In genomic region chr9:126833020-126833419, GRCh38 we compare ENCODE assay signal across 1 cellular context.
TF ChIP-seq lines count a peak whose summit lies in the region.

No MANE protein-coding gene starts in this region.

TF ChIP-seq in WTC11, 78 proteins besides CTCF, POLR2A, EP300 and RAD21 (continued from another document):
- no peak for TF ChIP-seq ZBTB43 (CRISPR knock-in tag; IDR thresholded peaks at IDR 0.05)
- TF ChIP-seq E2F1 (CRISPR knock-in tag; IDR thresholded peaks at IDR 0.05), result no peak
- no peak for TF ChIP-seq ZNF281 (CRISPR knock-in tag; IDR thresholded peaks at IDR 0.05)
- no peak for TF ChIP-seq TCF7 (CRISPR knock-in tag; IDR thresholded peaks at IDR 0.05; ENCODE audit: low read depth)
- TF ChIP-seq ZNF317 (CRISPR knock-in tag; IDR thresholded peaks at IDR 0.05; ENCODE audit: borderline replicate concordance, low read depth), result no peak
